15 cellular contexts compared by ENCODE assay signal in the genomic region with DNA sequence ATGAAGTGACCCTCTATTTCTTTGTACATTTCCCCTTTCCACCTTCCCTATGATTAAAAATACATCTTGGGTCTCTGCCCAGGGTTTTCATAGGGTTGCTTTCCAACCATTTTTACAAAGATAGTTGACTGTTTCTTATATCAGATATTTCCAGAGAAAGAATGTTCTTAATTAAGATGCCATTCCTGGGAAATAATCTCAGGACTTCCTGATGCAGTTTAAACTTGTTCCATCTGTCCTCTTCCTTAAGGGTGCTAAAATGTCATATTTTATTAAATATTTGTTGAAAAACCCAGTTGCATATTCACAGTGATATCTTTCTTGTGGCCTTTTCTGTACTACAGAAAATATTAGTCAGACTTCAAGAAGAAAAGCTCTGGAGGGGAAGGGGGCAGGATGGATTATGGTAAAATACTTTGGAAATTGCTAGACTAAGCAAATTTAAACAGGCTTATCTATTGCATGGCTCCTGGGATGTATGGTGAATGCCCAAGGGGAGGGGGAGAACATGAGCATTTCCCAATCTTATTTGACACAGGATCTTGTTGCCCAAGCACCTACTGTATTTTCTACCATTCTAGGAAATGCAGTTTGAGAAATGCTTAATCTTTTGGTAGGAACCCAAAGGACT.
DNase-seq lines count a peak whose midpoint lies in the region; ATAC-seq, FAIRE-seq and TF ChIP-seq lines count a peak whose summit lies in the region.
"Had no signal": no experiment of that assay in that cellular context is flagged by ENCODE, and none has a peak within 500 bp of the region (broad histone marks: within the 10 kb centered on the region; RNA-seq: fewer than 3 reads in every experiment).

No MANE protein-coding gene starts in this region.

- no peak for TF ChIP-seq POLR2A in A549 (IDR thresholded peaks at IDR 0.05; ENCODE audit: low read length)

- no peak overlapping the region for H2AFZ ChIP-seq in SK-N-SH (ENCODE audit: low read depth)

- no peaks in the 10 kb centered on the region for H3K79me2 ChIP-seq in SK-N-SH (ENCODE audit: insufficient read depth)

- H3K27me3 ChIP-seq in BJ (ENCODE audit: control insufficient read depth, insufficient read depth, low read length): no peaks in the 10 kb centered on the region
- H3K27me3 ChIP-seq in SK-N-SH (ENCODE audit: insufficient read depth): no peaks in the 10 kb centered on the region
- H3K27me3 ChIP-seq: BLaER1 had no signal

- H3K27ac ChIP-seq in A549 (no peak overlapping the region), SK-N-SH (ENCODE audit: low read depth in 2 of 2, low read length in 1 of 2) (peak overlapping the region; percentile 43 to 72; a peak in 3 of 4 replicates)
- H3K27ac ChIP-seq: BLaER1, HL-60 had no signal

- no peaks in the 10 kb centered on the region for H3K36me3 Mint-ChIP-seq in endothelial cell (ENCODE audit: low read depth, unreplicated experiment)
- H3K36me3 Mint-ChIP-seq: CD8-positive, alpha-beta memory T cell had no signal

- TF ChIP-seq EP300 in A549 (IDR thresholded peaks at IDR 0.05): no peak
- TF ChIP-seq EP300 in SK-N-SH (IDR thresholded peaks at IDR 0.05; ENCODE audit: borderline replicate concordance in 1 of 2, low read depth in 1 of 2, low read length in 1 of 2): peak in 1 of 2 experiments; percentile 76; a peak in 2 of 4 replicates

- no peaks in the 10 kb centered on the region for H3K9me2 ChIP-seq in SK-N-SH

- no peak for ATAC-seq in A549

- POLR2A ChIA-PET in A549 (lab: Yijun Ruan, JAX) (no interaction called here), BJ (lab: Charles Lee) (no interaction called here), SK-N-SH (lab: Yijun Ruan, JAX) (no interaction called here)

- CTCF ChIA-PET in A549 (lab: Yijun Ruan, JAX) (interaction anchor here (2.1 kb wide), 1 partner anchor 181 kb away, joined by 7 read pairs; no protein-coding TSS in a partner anchor), BJ (lab: Yijun Ruan, JAX) (interaction anchor here (0.9 kb wide), 1 partner anchor 16 kb away, joined by 3 read pairs; no protein-coding TSS in a partner anchor), SK-N-SH (lab: Yijun Ruan, JAX) (interaction anchor here (1.5 kb wide), 1 partner anchor 175 kb away, joined by 3 read pairs; no protein-coding TSS in a partner anchor)

- no peak overlapping the region for H3K27ac Mint-ChIP-seq in endothelial cell (ENCODE audit: unreplicated experiment)
- H3K27ac Mint-ChIP-seq: CD8-positive, alpha-beta memory T cell had no signal

- H3K4me1 ChIP-seq in A549: no peaks in the 10 kb centered on the region
- H3K4me1 ChIP-seq in SK-N-SH (ENCODE audit: control insufficient read depth in 1 of 2, insufficient read depth in 2 of 2, low read depth in 1 of 2, low read length in 1 of 2): peaks cover 4 to 10% of the 10 kb centered on the region in 2 experiments; a peak in 2 of 4 replicates
- H3K4me1 ChIP-seq: Caco-2 had no signal

- FAIRE-seq in A549 (lab: Jason Lieb, UNC): peak; percentile 43
- FAIRE-seq: GM18507 had no signal

- H3K4me1 Mint-ChIP-seq in endothelial cell (ENCODE audit: unreplicated experiment): no peaks in the 10 kb centered on the region
- H3K4me1 Mint-ChIP-seq: CD8-positive, alpha-beta memory T cell had no signal

- TF ChIP-seq CTCF in A549 (IDR thresholded peaks at IDR 0.05) (no peak), BJ (IDR thresholded peaks at IDR 0.05; ENCODE audit: insufficient read depth, low read depth, low read length) (no peak), SK-N-SH (IDR thresholded peaks at IDR 0.05) (no peak), endothelial cell (IDR thresholded peaks at IDR 0.05; ENCODE audit: unreplicated experiment) (no peak)

- TF ChIP-seq RAD21 in A549 (conservative IDR thresholded peaks at IDR 0.05 in 1 of 2, IDR thresholded peaks at IDR 0.05 in 1 of 2): no peak
- TF ChIP-seq RAD21 in SK-N-SH (IDR thresholded peaks at IDR 0.05; ENCODE audit: low read length): no peak

- no peaks in the 10 kb centered on the region for H3K27me3 Mint-ChIP-seq in endothelial cell (ENCODE audit: unreplicated experiment)

- H3K4me3 ChIP-seq in A549 (no peak overlapping the region), BJ (ENCODE audit: low read depth, low read length) (no peak overlapping the region), SK-N-SH (ENCODE audit: low read depth in 2 of 2, low read length in 1 of 2) (no peak overlapping the region)
- H3K4me3 ChIP-seq: BLaER1 had no signal

- H3K36me3 ChIP-seq in BJ (ENCODE audit: control insufficient read depth, insufficient read depth, low read length) (peaks cover 3% of the 10 kb centered on the region; the same call in 1 of the 2 replicates), SK-N-SH (replicated peaks in 1 of 2; ENCODE audit: control insufficient read depth in 1 of 2, insufficient read depth in 2 of 2, low read length in 1 of 2) (peaks cover 17 to 26% of the 10 kb centered on the region in 2 experiments)
- H3K36me3 ChIP-seq: BLaER1 had no signal

- H3K4me2 ChIP-seq in A549 (no peak overlapping the region), SK-N-SH (no peak overlapping the region; the same call in 1 of the 2 replicates)
- H3K4me2 ChIP-seq: BLaER1 had no signal

- no peaks in the 10 kb centered on the region for H4K20me1 ChIP-seq in SK-N-SH (ENCODE audit: insufficient read depth)
- H4K20me1 ChIP-seq: BLaER1 had no signal

- H3K9me3 Mint-ChIP-seq in endothelial cell (ENCODE audit: unreplicated experiment): no peaks in the 10 kb centered on the region

- H3K9me3 ChIP-seq in A549 (no peaks in the 10 kb centered on the region), SK-N-SH (no peaks in the 10 kb centered on the region)
- H3K9me3 ChIP-seq: BLaER1, Caco-2 had no signal

- H3K9ac ChIP-seq in SK-N-SH: no peak overlapping the region
- H3K9ac ChIP-seq: BLaER1 had no signal

- peaks cover 11% of the 10 kb centered on the region for H3F3A ChIP-seq in SK-N-SH (replicated peaks; ENCODE audit: insufficient read depth)

- H3K4me3 Mint-ChIP-seq in endothelial cell (ENCODE audit: unreplicated experiment): no peak overlapping the region
- H3K4me3 Mint-ChIP-seq: CD8-positive, alpha-beta memory T cell had no signal

- DNase-seq in A549 (ENCODE audit: low read depth in 1 of 2, low spot score in 1 of 2) (no peak), BJ (ENCODE audit: low read depth) (peak; percentile 24), SK-N-SH (no peak), fibroblast of peridontal ligament (ENCODE audit: extremely low read depth) (peak; percentile 49), NK-92 (lab: John Stamatoyannopoulos, UW; ENCODE audit: unreplicated experiment) (no peak), hypothalamus (lab: John Stamatoyannopoulos, UW) (no peak), NCI-H2029 (lab: John Stamatoyannopoulos, UW) (no peak), endothelial cell (ENCODE audit: low spot score) (no peak)
- DNase-seq: Caco-2; CD8-positive, alpha-beta memory T cell; DMS53; HCEC 1CT had no signal

TF ChIP-seq in A549, 52 proteins besides CTCF, POLR2A, EP300 and RAD21:
- TF ChIP-seq MAFK (IDR thresholded peaks at IDR 0.05; ENCODE audit: partially characterized antibody) (peak; percentile 78), RARB (CRISPR knock-in tag; IDR thresholded peaks at IDR 0.05) (no peak)

TF ChIP-seq in SK-N-SH, 30 proteins besides CTCF, POLR2A, EP300 and RAD21 (continues in another document):
- no peak for TF ChIP-seq ELF1 (IDR thresholded peaks at IDR 0.05)
- TF ChIP-seq PBX3 (IDR thresholded peaks at IDR 0.05): peak; percentile 71
- peak; percentile 95 for TF ChIP-seq TCF12 (IDR thresholded peaks at IDR 0.05)
- TF ChIP-seq, protein P1, sequence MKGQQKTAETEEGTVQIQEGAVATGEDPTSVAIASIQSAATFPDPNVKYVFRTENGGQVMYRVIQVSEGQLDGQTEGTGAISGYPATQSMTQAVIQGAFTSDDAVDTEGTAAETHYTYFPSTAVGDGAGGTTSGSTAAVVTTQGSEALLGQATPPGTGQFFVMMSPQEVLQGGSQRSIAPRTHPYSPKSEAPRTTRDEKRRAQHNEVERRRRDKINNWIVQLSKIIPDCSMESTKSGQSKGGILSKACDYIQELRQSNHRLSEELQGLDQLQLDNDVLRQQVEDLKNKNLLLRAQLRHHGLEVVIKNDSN (IDR thresholded peaks at IDR 0.05; ENCODE audit: borderline replicate concordance, low read depth): no peak
- TF ChIP-seq NFIC (IDR thresholded peaks at IDR 0.05; ENCODE audit: borderline replicate concordance): peak; percentile 74
- peak; percentile 27; the same call in 1 of the 2 replicates for TF ChIP-seq MEF2A (IDR thresholded peaks at IDR 0.05; ENCODE audit: borderline replicate concordance, low read depth)
- TF ChIP-seq ZBTB33 (IDR thresholded peaks at IDR 0.05; ENCODE audit: borderline replicate concordance, low read depth): no peak
- TF ChIP-seq SMC3 (IDR thresholded peaks at IDR 0.05; ENCODE audit: low read depth, low read length): no peak
- TF ChIP-seq RFX5 (IDR thresholded peaks at IDR 0.05; ENCODE audit: low read length): no peak
- no peak for TF ChIP-seq TAF1 (IDR thresholded peaks at IDR 0.05; ENCODE audit: borderline replicate concordance, low read depth, low read length)
- TF ChIP-seq CHD2 (IDR thresholded peaks at IDR 0.05; ENCODE audit: low read length, partially characterized antibody): no peak
- TF ChIP-seq MXI1 (IDR thresholded peaks at IDR 0.05; ENCODE audit: low read depth, low read length): no peak

Comparison
In these comparisons a context has a peak if more than half of its experiments do, and no peak if none do; other contexts are left out.
1. DNase-seq: peak in BJ (single experiment) and fibroblast of peridontal ligament (single experiment); none in A549 (0 of 2), SK-N-SH (single experiment), NK-92 (single experiment), hypothalamus (0 of 51), NCI-H2029 (single experiment) and endothelial cell (single experiment).
2. H3K27ac ChIP-seq: peak in SK-N-SH (2 of 2); none in A549 (0 of 2).
3. Of the 12 proteins assayed by ChIP-seq in both A549 and SK-N-SH: peak only in A549: none; only in SK-N-SH: FOSL2 and PBX3; in both: none; in neither: 9; mixed calls (peak in some experiments, not most) for 1.